Comparison of ENCODE assay signal across 9 cellular contexts in the genomic region with DNA sequence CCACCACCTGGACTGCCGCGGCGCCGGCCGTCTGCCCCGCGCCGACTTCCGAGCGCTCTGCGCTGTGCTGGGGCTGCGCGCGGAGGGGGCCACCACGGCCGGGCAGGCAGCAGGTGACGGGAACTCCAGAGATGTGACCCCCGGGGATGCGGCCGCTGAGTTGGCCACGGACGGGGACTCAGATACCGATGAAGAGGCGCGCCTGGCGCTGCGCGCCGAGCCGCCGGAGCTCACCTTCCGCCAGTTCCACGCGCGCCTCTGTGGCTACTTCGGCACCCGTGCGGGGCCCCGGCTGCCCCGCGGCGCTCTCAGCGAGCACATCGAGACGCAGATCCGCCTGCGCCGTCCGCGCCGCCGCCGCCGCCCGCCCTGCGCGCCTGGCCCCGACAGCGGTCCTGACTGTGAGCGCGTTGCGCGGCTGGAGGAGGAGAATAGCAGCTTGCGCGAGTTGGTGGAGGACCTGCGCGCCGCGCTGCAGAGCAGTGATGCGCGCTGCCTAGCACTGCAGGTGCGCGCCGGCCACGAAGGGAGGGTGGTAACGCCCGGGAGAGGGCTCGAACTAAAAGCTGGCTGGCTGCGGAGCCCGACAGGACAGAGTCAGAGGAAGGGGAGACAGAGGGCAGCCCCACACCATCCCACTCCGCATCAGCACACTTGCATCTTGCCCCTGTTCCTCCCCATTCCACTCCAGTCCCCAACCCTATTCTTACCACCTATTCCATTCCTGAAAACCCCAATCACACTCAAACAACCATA. TPM values are rescaled to one million over a fixed set of nuclear protein-coding genes. Genes with fewer than 3 reads are reported as not detected.
DNase-seq lines count a peak whose midpoint lies in the region; ATAC-seq, FAIRE-seq and TF ChIP-seq lines count a peak whose summit lies in the region.
"Had no signal": no experiment of that assay in that cellular context is flagged by ENCODE, and none has a peak within 500 bp of the region (broad histone marks: within the 10 kb centered on the region; RNA-seq: fewer than 3 reads in every experiment).

No MANE protein-coding gene starts in this region.

- H3K4me1 ChIP-seq in HAP-1 (peaks cover 5% of the 10 kb centered on the region), esophagus squamous epithelium (peaks cover 33 to 67% (median 36%) of the 10 kb centered on the region in 3 donors)

- TF ChIP-seq CTCF in esophagus squamous epithelium (IDR thresholded peaks at IDR 0.05), result no peak

- ATAC-seq in HG03571 (IDR thresholded peaks at IDR 0.05; ENCODE audit: unreplicated experiment), result no peak
- no peak for ATAC-seq in GM21717 (IDR thresholded peaks at IDR 0.05; ENCODE audit: unreplicated experiment)

- H3K36me3 ChIP-seq in HAP-1 (replicated peaks) (no peaks in the 10 kb centered on the region), esophagus squamous epithelium (no peaks in the 10 kb centered on the region)

- 13 to 23% methylated on average over 3 to 25 of the region's 81 CpGs for WGBS in esophagus squamous epithelium, 2 donors

- H3K27me3 ChIP-seq in HAP-1 (ENCODE audit: low read depth), result peaks cover 35% of the 10 kb centered on the region
- H3K27me3 ChIP-seq in esophagus squamous epithelium, result peaks cover 0 to 80% (median 11%) of the 10 kb centered on the region in 4 donors

- DNase-seq in HAP-1 (ENCODE audit: low spot score in 2 of 2) (peak in 1 of 2 experiments; percentile 33), UCSD-AML1 (lab: John Stamatoyannopoulos, UW; ENCODE audit: unreplicated experiment) (peak; percentile 45), esophagus squamous epithelium (lab: John Stamatoyannopoulos, UW) (no peak), posterior vena cava (ENCODE audit: low spot score) (peak; percentile 29), T-helper 9 cell (no peak), GM19239 (ENCODE audit: insufficient read length, low spot score) (no peak)

- H3K4me3 ChIP-seq in HAP-1, result peak overlapping the region; percentile 16; the same call in 1 of the 2 replicates
- H3K4me3 ChIP-seq in esophagus squamous epithelium, result peak overlapping the region; percentile 30 to 72 (median 54)

- in situ Hi-C loops in HAP-1 (cut with MboI; ENCODE audit: low sequenced_read_pairs), result no loop called here

- no peak for TF ChIP-seq POLR2A in esophagus squamous epithelium (IDR thresholded peaks at IDR 0.05)

- intact Hi-C loops in esophagus squamous epithelium (cut with DNase I) (no loop called here), posterior vena cava (cut with DNase I) (no loop called here)

- no peak for FAIRE-seq in GM19239 (lab: Jason Lieb, UNC)
- FAIRE-seq: endometrium had no signal

- H3K9me3 ChIP-seq in HAP-1 (no peaks in the 10 kb centered on the region), esophagus squamous epithelium (no peaks in the 10 kb centered on the region)

- peak overlapping the region; percentile 68 to 88 (median 82) for H3K27ac ChIP-seq in esophagus squamous epithelium

RNA-seq across cellular contexts. Expression of gene EFCC1, which starts 0.9 kb away (rescaled TPM):
- total RNA-seq in esophagus squamous epithelium (1 to 10 TPM in 1 of 4 donors, under 1 TPM in 3; 0.19 to 2.9 (median 0.48) TPM), posterior vena cava (1 to 10 TPM; 1.3 to 2.1 TPM)

RNA-seq across cellular contexts. Expression of gene CFAP92, which starts 8.1 kb away (rescaled TPM):
- total RNA-seq in esophagus squamous epithelium, result 1 to 10 TPM in 1 of 4 donors, under 1 TPM in 3; 0.40 to 1.4 (median 0.98) TPM
- under 1 TPM; 0.14 to 0.28 TPM for total RNA-seq in posterior vena cava

RNA-seq across cellular contexts. Expression of gene GP9, which starts 58.6 kb away (rescaled TPM):
- total RNA-seq in esophagus squamous epithelium, result not detected
- under 1 TPM in 1 of 2 donors, not detected in 1; 0.48 TPM for total RNA-seq in posterior vena cava

Comparison
In these comparisons a context has a peak if more than half of its experiments do, and no peak if none do; other contexts are left out.
1. DNase-seq: peak in UCSD-AML1 (single experiment) and posterior vena cava (single experiment); none in esophagus squamous epithelium (single experiment), T-helper 9 cell (single experiment) and GM19239 (single experiment).